ENCODE assay signal across 8 cellular contexts in genomic region chr19:11505032-11505503, GRCh38. TPM values are rescaled to one million over a fixed set of nuclear protein-coding genes. Genes with fewer than 3 reads are reported as not detected.
DNase-seq lines count a peak whose midpoint lies in the region; ATAC-seq and TF ChIP-seq lines count a peak whose summit lies in the region.

No MANE protein-coding gene starts in this region.

- DNase-seq in AG09319 (ENCODE audit: extremely low read depth, low read depth) (peak; percentile 86), NCI-H345 treated with DMSO at 0.1 percent for 48 hours (lab: John Stamatoyannopoulos, UW; ENCODE audit: unreplicated experiment) (peak; percentile 54), cerebellar cortex (ENCODE audit: low spot score) (peak; percentile 98), kidney epithelial cell (ENCODE audit: low read depth) (peak; percentile 70)
- DNase-seq in activated CD4-positive, CD25-positive, alpha-beta regulatory T cell treated with anti-CD3 and anti-CD28 coated beads, Interleukin-2, amount 50 U/mL, for 72 hours, result peak; percentile 98
- peak; percentile 99 for DNase-seq in stimulated activated CD4-positive, alpha-beta T cell treated with anti-CD3 and anti-CD28 coated beads, Interleukin-15, amount 100 ng/mL, for 24 hours

- H3K27me3 ChIP-seq in kidney epithelial cell (ENCODE audit: control insufficient read depth, insufficient read depth, low read length), result no peaks in the 10 kb centered on the region

- H3K4me3 ChIP-seq in kidney epithelial cell (ENCODE audit: low read depth, low read length), result peak overlapping the region; percentile 82

- peak; percentile 86 for ATAC-seq in GM19043 (IDR thresholded peaks at IDR 0.05; ENCODE audit: low read depth, unreplicated experiment)
- peak; percentile 85 for ATAC-seq in HG03354 (IDR thresholded peaks at IDR 0.05; ENCODE audit: poor library complexity, severe bottlenecking, unreplicated experiment)

- H3K36me3 ChIP-seq in kidney epithelial cell (ENCODE audit: control insufficient read depth, insufficient read depth, low read length), result no peaks in the 10 kb centered on the region

- TF ChIP-seq CTCF in AG09319 (IDR thresholded peaks at IDR 0.05; ENCODE audit: low read depth, low read length), result no peak
- no peak for TF ChIP-seq CTCF in kidney epithelial cell (IDR thresholded peaks at IDR 0.05; ENCODE audit: insufficient read depth, low read length, poor library complexity, severe bottlenecking)

RNA-seq across cellular contexts. Expression of gene ZNF653, which starts 0.6 kb away (rescaled TPM):
- total RNA-seq in kidney epithelial cell, result 6.6 and 20.5 TPM in 2 replicates

RNA-seq across cellular contexts. Expression of gene ECSIT, which starts 23.9 kb away (rescaled TPM):
- 37.4 and 40.0 TPM in 2 replicates for total RNA-seq in kidney epithelial cell

RNA-seq across cellular contexts. Expression of gene ELAVL3, which starts 24.2 kb away (rescaled TPM):
- total RNA-seq in kidney epithelial cell, result not detected in 2 replicates

RNA-seq across cellular contexts. Expression of gene CNN1, which starts 33.6 kb away (rescaled TPM):
- 11.8 and 14.5 TPM in 2 replicates for total RNA-seq in kidney epithelial cell

RNA-seq across cellular contexts. Expression of gene ELOF1, which starts 54.0 kb away (rescaled TPM):
- total RNA-seq in kidney epithelial cell, result 67.3 and 69.6 TPM in 2 replicates

Comparison
In these comparisons a context has a peak if more than half of its experiments do, and no peak if none do; other contexts are left out.
1. Peak in every context shown above with its lines: DNase-seq, ATAC-seq and H3K4me3 ChIP-seq.